ENCODE assay signal across 8 cellular contexts in the genomic region with DNA sequence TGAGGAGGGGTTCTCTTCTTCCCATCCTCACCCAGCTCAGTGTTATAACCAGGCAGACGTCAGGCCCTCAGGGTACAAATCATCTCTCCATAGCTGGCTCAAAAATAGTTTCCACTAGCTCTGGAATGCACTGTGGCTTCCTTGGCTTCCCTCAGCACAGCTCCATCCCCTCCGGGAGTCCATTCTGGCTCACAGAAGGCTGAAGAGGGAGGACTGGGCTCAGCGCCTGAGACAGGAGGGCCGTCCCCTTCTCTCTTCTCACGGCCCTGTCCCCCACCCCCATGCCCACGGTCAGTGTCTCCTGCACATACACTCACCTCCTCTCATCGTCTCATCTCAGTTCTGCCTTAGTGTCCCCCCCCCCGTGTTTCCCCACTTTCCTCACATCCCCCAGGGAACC. TPM values are rescaled to one million over a fixed set of nuclear protein-coding genes. Genes with fewer than 3 reads are reported as not detected.
DNase-seq lines count a peak whose midpoint lies in the region; FAIRE-seq and TF ChIP-seq lines count a peak whose summit lies in the region.
"Had no signal": no experiment of that assay in that cellular context is flagged by ENCODE, and none has a peak within 500 bp of the region (broad histone marks: within the 10 kb centered on the region; RNA-seq: fewer than 3 reads in every experiment).

No MANE protein-coding gene starts in this region.

- H3K4me3 ChIP-seq in esophagus squamous epithelium = peak overlapping the region in 2 of 4 donors; percentile 5 to 13
- H3K4me3 ChIP-seq in muscle layer of colon (ENCODE audit: low read depth in 1 of 2, low read length in 2 of 2) = peak overlapping the region in 1 of 2 donors; percentile 43

- H3K27ac ChIP-seq in esophagus squamous epithelium (peak overlapping the region; percentile 79 to 93 (median 87)), muscle layer of colon (ENCODE audit: low read depth, low read length) (peak overlapping the region; percentile 78)

- intact Hi-C loops in esophagus squamous epithelium (cut with DNase I) = loop anchor here (10.0 kb wide), 1 partner anchor 504 kb away; no protein-coding TSS in a partner anchor

- FAIRE-seq in RCC 7860 (lab: Jason Lieb, UNC) = no peak
- peak; percentile 55 for FAIRE-seq in urothelium cell line (lab: Jason Lieb, UNC)
- no peak for FAIRE-seq in frontal cortex (lab: Jason Lieb, UNC)
- no peak for FAIRE-seq in GM12892 (lab: Jason Lieb, UNC)

- peak overlapping the region; percentile 35 for H3K9ac ChIP-seq in muscle layer of colon (ENCODE audit: low read length)

- TF ChIP-seq CTCF in esophagus squamous epithelium (IDR thresholded peaks at IDR 0.05) = no peak

- DNase-seq in RCC 7860 (ENCODE audit: low spot score) (peak; percentile 0), esophagus squamous epithelium (lab: John Stamatoyannopoulos, UW) (no peak), urothelium cell line (ENCODE audit: low spot score) (no peak), frontal cortex (ENCODE audit: low spot score in 2 of 2) (no peak), GM12892 (ENCODE audit: insufficient read length) (no peak)
- no peak for DNase-seq in effector CD4-positive, alpha-beta T cell
- DNase-seq: T-cell had no signal

- TF ChIP-seq POLR2A in esophagus squamous epithelium (IDR thresholded peaks at IDR 0.05) = no peak
- no peak for TF ChIP-seq POLR2A in GM12892 (IDR thresholded peaks at IDR 0.05; ENCODE audit: low read depth, low read length)

- WGBS in esophagus squamous epithelium, 2 donors = 34 to 46% methylated on average over 7 to 8 of the region's 8 CpGs

- peaks cover 0 to 47% (median 5%) of the 10 kb centered on the region in 3 donors for H3K36me3 ChIP-seq in esophagus squamous epithelium
- peaks cover 6% of the 10 kb centered on the region for H3K36me3 ChIP-seq in muscle layer of colon (ENCODE audit: insufficient read depth, low read length)

- no peaks in the 10 kb centered on the region for H3K9me3 ChIP-seq in esophagus squamous epithelium
- H3K9me3 ChIP-seq in muscle layer of colon (ENCODE audit: low read length) = no peaks in the 10 kb centered on the region

- H3K27me3 ChIP-seq in esophagus squamous epithelium (no peaks in the 10 kb centered on the region), muscle layer of colon (ENCODE audit: control insufficient read depth in 1 of 2, insufficient read depth in 2 of 2, low read length in 2 of 2) (no peaks in the 10 kb centered on the region)

- H3K4me1 ChIP-seq in esophagus squamous epithelium (peaks cover 19 to 62% (median 22%) of the 10 kb centered on the region in 3 donors), muscle layer of colon (ENCODE audit: insufficient read depth, low read length) (peaks cover 60% of the 10 kb centered on the region)

RNA-seq across cellular contexts. Expression of a gene that starts 50.1 kb away (rescaled TPM):
- total RNA-seq in esophagus squamous epithelium = 10 to 100 TPM; 11.6 to 33.5 (median 29.2) TPM
- total RNA-seq in frontal cortex = 54.2 TPM
- polyA plus RNA-seq in GM12892 (2012; ENCODE audit: missing spikeins) = 25.1 TPM
